8 cellular contexts compared by ENCODE assay signal in genomic region chr19:40596608-40597328, GRCh38.
DNase-seq lines count a peak whose midpoint lies in the region; ATAC-seq and TF ChIP-seq lines count a peak whose summit lies in the region.

No MANE protein-coding gene starts in this region.

- DNase-seq in ELR (ENCODE audit: low read depth) (peak; percentile 78), NCI-H69 (lab: John Stamatoyannopoulos, UW) (peak; percentile 53), epithelial cell of esophagus (ENCODE audit: low read depth) (peak; percentile 40), SW 1271 (lab: John Stamatoyannopoulos, UW) (no peak)
- no peak for DNase-seq in effector CD8-positive, alpha-beta T cell (lab: John Stamatoyannopoulos, UW)

- H3K9ac ChIP-seq in parathyroid adenoma: no peak overlapping the region

- H3K4me1 ChIP-seq in parathyroid adenoma: peaks cover 15% of the 10 kb centered on the region

- no peaks in the 10 kb centered on the region for H3K79me2 ChIP-seq in parathyroid adenoma

- peak overlapping the region; percentile 33 for H2AFZ ChIP-seq in parathyroid adenoma

- TF ChIP-seq CTCF in epithelial cell of esophagus (IDR thresholded peaks at IDR 0.05; ENCODE audit: insufficient read depth, low read depth, low read length, missing control alignments): no peak
- TF ChIP-seq CTCF in parathyroid adenoma (IDR thresholded peaks at IDR 0.05): no peak

- H3K9me3 ChIP-seq in parathyroid adenoma (ENCODE audit: control insufficient read depth, low read length): no peaks in the 10 kb centered on the region

- no peak overlapping the region for H3K27ac ChIP-seq in parathyroid adenoma

- H3K36me3 ChIP-seq in parathyroid adenoma (ENCODE audit: control insufficient read depth, insufficient read depth, low read length): no peaks in the 10 kb centered on the region

- no peaks in the 10 kb centered on the region for H3K27me3 ChIP-seq in parathyroid adenoma (ENCODE audit: control insufficient read depth, insufficient read depth, low read length)

- H3K4me3 ChIP-seq in epithelial cell of esophagus (ENCODE audit: low read length) (no peak overlapping the region), parathyroid adenoma (ENCODE audit: low read depth, low read length) (peak overlapping the region; percentile 53)

- H3K4me2 ChIP-seq in parathyroid adenoma (ENCODE audit: low read length): peak overlapping the region; percentile 91

- ATAC-seq in HG02642 (IDR thresholded peaks at IDR 0.05; ENCODE audit: poor library complexity, unreplicated experiment) (no peak), HG02884 (IDR thresholded peaks at IDR 0.05; ENCODE audit: unreplicated experiment) (no peak)

Comparison
In these comparisons a context has a peak if more than half of its experiments do, and no peak if none do; other contexts are left out.
1. DNase-seq: peak in ELR (single experiment), NCI-H69 (single experiment) and epithelial cell of esophagus (single experiment); none in SW 1271 (0 of 2) and effector CD8-positive, alpha-beta T cell (single experiment).